Comparison of ENCODE assay signal across 21 cellular contexts in the genomic region with DNA sequence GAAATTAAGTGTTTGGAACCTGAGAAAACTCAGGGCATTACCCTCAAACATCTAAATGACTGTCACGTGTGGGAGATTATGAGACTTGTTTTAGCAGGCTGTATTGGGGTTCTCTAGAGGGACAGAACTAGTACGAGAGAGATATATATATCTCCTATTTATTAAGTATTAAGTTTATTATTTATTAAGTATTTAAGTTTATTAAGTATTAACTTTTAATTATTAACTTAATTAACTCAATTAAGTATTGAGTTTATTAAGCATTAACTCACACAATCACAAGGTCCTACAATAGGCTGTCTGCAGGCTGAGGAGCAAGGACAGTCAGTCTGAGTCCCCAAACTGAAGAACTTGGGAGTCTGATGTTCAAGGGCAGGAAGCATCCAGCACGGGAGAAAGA.
A peak's percentile ranks its signal among the peaks of the same experiment; 100 is the strongest.
DNase-seq lines count a peak whose midpoint lies in the region; ATAC-seq, FAIRE-seq and TF ChIP-seq lines count a peak whose summit lies in the region.
"Had no signal": no experiment of that assay in that cellular context is flagged by ENCODE, and none has a peak within 500 bp of the region (broad histone marks: within the 10 kb centered on the region; RNA-seq: fewer than 3 reads in every experiment).

No MANE protein-coding gene starts in this region.

- H3K4me1 ChIP-seq in Panc1 (ENCODE audit: control insufficient read depth, insufficient read depth, low read length) = no peaks in the 10 kb centered on the region
- no peaks in the 10 kb centered on the region for H3K4me1 ChIP-seq in K562 (replicated peaks in 1 of 2; ENCODE audit: control insufficient read depth in 2 of 2, insufficient read depth in 2 of 2, low read length in 2 of 2)
- no peaks in the 10 kb centered on the region for H3K4me1 ChIP-seq in H9 (ENCODE audit: insufficient read depth, low read length)
- H3K4me1 ChIP-seq: BE2C, BLaER1, Caco-2 had no signal

- H3K23ac ChIP-seq in H9 (ENCODE audit: insufficient read length, low read depth, low read length) = no peak overlapping the region

- H3K27me3 ChIP-seq in Panc1 (ENCODE audit: control insufficient read depth, insufficient read depth, low read length) (no peaks in the 10 kb centered on the region; the same call in 1 of the 2 replicates), K562 (ENCODE audit: control insufficient read depth in 2 of 2, insufficient read depth in 2 of 2, low read length in 2 of 2) (no peaks in the 10 kb centered on the region; a peak in 1 of 5 replicates), H9 (ENCODE audit: insufficient read depth, low read length) (no peaks in the 10 kb centered on the region)
- H3K27me3 ChIP-seq: BE2C, BLaER1 had no signal

- FAIRE-seq in A204.1 (lab: Jason Lieb, UNC) (peak; percentile 55), K562 (lab: Jason Lieb, UNC) (no peak)
- FAIRE-seq: GM12878, GM12892, GM18507 had no signal

- no peaks in the 10 kb centered on the region for H3K23me2 ChIP-seq in H9 (ENCODE audit: insufficient read length, low read depth, low read length, poor library complexity, severe bottlenecking)

- peaks cover 7 to 8% (median 7%) of the 10 kb centered on the region in 3 experiments for H3K36me3 Mint-ChIP-seq in H9 (ENCODE audit: insufficient read depth in 1 of 3, low read depth in 3 of 3)
- H3K36me3 Mint-ChIP-seq: CD4-positive, alpha-beta memory T cell; CD4-positive, CD25-positive, alpha-beta regulatory T cell had no signal

- H2BK15ac ChIP-seq in H9 (ENCODE audit: low read depth, low read length) = no peak overlapping the region

- H3K4me3 ChIP-seq in Panc1 (ENCODE audit: low read depth in 2 of 2, low read length in 2 of 2) (no peak overlapping the region), K562 (no peak overlapping the region)
- H3K4me3 ChIP-seq: BLaER1, GM12878 had no signal

- H3K4me2 ChIP-seq in K562 (ENCODE audit: insufficient read depth, low read length) (no peak overlapping the region), H9 (ENCODE audit: insufficient read depth, insufficient read length, low read length) (no peak overlapping the region)
- H3K4me2 ChIP-seq: BLaER1 had no signal

- no peak overlapping the region for H4K8ac ChIP-seq in H9 (replicated peaks; ENCODE audit: insufficient read length, low read depth, low read length)

- no peak overlapping the region for H3K18ac ChIP-seq in H9 (ENCODE audit: insufficient read length, low read depth, low read length)

- no peak for TF ChIP-seq RAD21 in K562 (CRISPR knock-in tag; conservative IDR thresholded peaks at IDR 0.05 in 1 of 2, IDR thresholded peaks at IDR 0.05 in 1 of 2)

- ATAC-seq in Panc1 (0 out of 2 replicates have a peak, but pooled peaks have one; percentile 9), K562 (no peak)
- ATAC-seq: GM12878 had no signal

- H2BK20ac ChIP-seq in H9 (ENCODE audit: low read depth, low read length, poor library complexity, severe bottlenecking) = no peak overlapping the region

- TF ChIP-seq POLR2A in K562 (conservative IDR thresholded peaks at IDR 0.05) = no peak

- TF ChIP-seq EP300 in K562 (IDR thresholded peaks at IDR 0.05; ENCODE audit: low read length) = no peak

- H3K36me3 ChIP-seq in Panc1 (ENCODE audit: control insufficient read depth, insufficient read depth, low read length) (no peaks in the 10 kb centered on the region), K562 (ENCODE audit: control insufficient read depth, insufficient read depth, low read length) (no peaks in the 10 kb centered on the region)
- H3K36me3 ChIP-seq: BE2C had no signal

- H3K9me1 ChIP-seq in K562 (ENCODE audit: control insufficient read depth, insufficient read depth, low read length) = no peaks in the 10 kb centered on the region

- H3K9ac ChIP-seq in K562 (ENCODE audit: insufficient read depth in 1 of 2, low read depth in 2 of 2, low read length in 2 of 2) = no peak overlapping the region
- no peak overlapping the region for H3K9ac ChIP-seq in H9 (ENCODE audit: extremely low read depth, insufficient read length, low read length)
- H3K9ac ChIP-seq: BLaER1 had no signal

- no peak overlapping the region for H2BK5ac ChIP-seq in H9 (ENCODE audit: insufficient read length, low read length)

- 8% methylated on average over 3 of the region's 3 CpGs for WGBS in K562 (ENCODE audit: insufficient coverage, low coverage, missing lambda C conversion rate)
- no CpG with 5 or more reads among the region's 3 CpGs for WGBS in H9 (ENCODE audit: extremely low coverage, insufficient read length, low lambda C conversion rate)

- no peak overlapping the region for H2BK120ac ChIP-seq in H9 (ENCODE audit: low read depth, low read length, poor library complexity, severe bottlenecking)

- no peak overlapping the region for H3K4me3 Mint-ChIP-seq in H9
- H3K4me3 Mint-ChIP-seq: CD14-positive monocyte; CD4-positive, alpha-beta memory T cell; CD4-positive, CD25-positive, alpha-beta regulatory T cell; CD8-positive, alpha-beta memory T cell had no signal

- CTCF ChIA-PET in Panc1 (lab: Charles Lee) = no interaction called here
- CTCF ChIA-PET in K562 (lab: Yijun Ruan, JAX; ENCODE audit: low intra/inter-chr PET ratio) = no interaction called here

- H3K9me3 Mint-ChIP-seq in H9 = peaks cover 9 to 12% of the 10 kb centered on the region in 2 experiments; a peak in 4 of 5 replicates

- no peak overlapping the region for H3K27ac Mint-ChIP-seq in H9
- H3K27ac Mint-ChIP-seq: CD14-positive monocyte; CD4-positive, CD25-positive, alpha-beta regulatory T cell had no signal

- H2AFZ ChIP-seq in K562 (ENCODE audit: low read depth, low read length) = no peak overlapping the region
- H2AFZ ChIP-seq in H9 (ENCODE audit: low read length) = no peak overlapping the region

- H2AK5ac ChIP-seq in H9 (ENCODE audit: insufficient read length, low read length) = no peak overlapping the region

- DNase-seq in Panc1 (ENCODE audit: low read depth, low spot score) (no peak), K562 (ENCODE audit: extremely low read depth in 1 of 4, low spot score in 3 of 4) (no peak), H9 (no peak)
- DNase-seq in activated CD4-positive, alpha-beta T cell treated with anti-CD3 and anti-CD28 coated beads, Interleukin-2, amount 50 U/mL, for 48 hours = no peak
- DNase-seq: ACHN; BE2C; C1 segment of cervical spinal cord; Caco-2; Calu3; CD4-positive, alpha-beta memory T cell; CD4-positive, CD25-positive, alpha-beta regulatory T cell; CD8-positive, alpha-beta memory T cell; DMS79 treated with DMSO at 0.1 percent for 48 hours; GDM1 had no signal

- H3K56ac ChIP-seq in H9 (ENCODE audit: insufficient read length, low read depth, low read length) = no peak overlapping the region

- no peak overlapping the region for H4K91ac ChIP-seq in H9 (ENCODE audit: insufficient read length, low read depth, low read length)

- peaks cover 4 to 7% of the 10 kb centered on the region in 2 experiments; a peak in 2 of 4 replicates for H3K4me1 Mint-ChIP-seq in H9
- H3K4me1 Mint-ChIP-seq: CD4-positive, alpha-beta memory T cell; CD8-positive, alpha-beta memory T cell had no signal

- no peak for TF ChIP-seq CTCF in Panc1 (IDR thresholded peaks at IDR 0.05)
- TF ChIP-seq CTCF in K562 (IDR thresholded peaks at IDR 0.05 in 2 of 3, conservative IDR thresholded peaks at IDR 0.05 in 1 of 3; ENCODE audit: insufficient read depth in 2 of 3, low read depth in 1 of 3, low read length in 3 of 3) = no peak
- no peak for TF ChIP-seq CTCF in H9 (conservative IDR thresholded peaks at IDR 0.05)

- no peaks in the 10 kb centered on the region for H3K9me3 ChIP-seq in Panc1 (ENCODE audit: control insufficient read depth, insufficient read depth, low read depth, low read length)
- no peaks in the 10 kb centered on the region for H3K9me3 ChIP-seq in K562 (replicated peaks; ENCODE audit: control insufficient read depth, insufficient read depth, low read depth, low read length)
- H3K9me3 ChIP-seq in H9 (ENCODE audit: control insufficient read depth, low read depth, low read length) = no peaks in the 10 kb centered on the region
- H3K9me3 ChIP-seq: BE2C had no signal

- POLR2A ChIA-PET in Panc1 (lab: Charles Lee) = no interaction called here
- POLR2A ChIA-PET in K562 (lab: Yijun Ruan, JAX) = no interaction called here

- no peak overlapping the region for H2BK12ac ChIP-seq in H9 (ENCODE audit: insufficient read length, low read depth, low read length)

- in situ Hi-C loops in Panc1 (cut with HindIII; ENCODE audit: low pct_unique_long_range_greater_than_20kb, low sequenced_read_pairs) = no loop called here
- in situ Hi-C loops in K562 (cut with MboI) = no loop called here

- intact Hi-C loops in Panc1 (cut with micrococcal nuclease; ENCODE audit: unreplicated experiment) = no loop called here
- intact Hi-C loops in K562 (cut with micrococcal nuclease) = no loop called here

- no peak overlapping the region for H3K4ac ChIP-seq in H9 (ENCODE audit: low read depth, low read length)

- no peaks in the 10 kb centered on the region; the same call in 1 of the 2 replicates for H3K27me3 Mint-ChIP-seq in H9 (ENCODE audit: low read depth)

- no peaks in the 10 kb centered on the region for H3K79me1 ChIP-seq in H9 (ENCODE audit: insufficient read depth, low read depth, low read length, poor library complexity, severe bottlenecking)

- H4K5ac ChIP-seq in H9 (ENCODE audit: insufficient read length, low read depth, low read length) = no peak overlapping the region

- no TSS peak for BruUV-seq in Panc1 (replicated peaks; lab: Mats Ljungman, UMichigan)
- BruUV-seq in K562 (replicated peaks; lab: Mats Ljungman, UMichigan) = no TSS peak

- H4K20me1 ChIP-seq in K562 (replicated peaks; ENCODE audit: control insufficient read depth, insufficient read depth, low read length) = no peaks in the 10 kb centered on the region
- H4K20me1 ChIP-seq in H9 (ENCODE audit: control insufficient read depth, insufficient read depth, insufficient read length) = no peaks in the 10 kb centered on the region
- H4K20me1 ChIP-seq: BLaER1 had no signal

- no peak overlapping the region for H3K27ac ChIP-seq in Panc1 (ENCODE audit: low read length)
- no peak overlapping the region for H3K27ac ChIP-seq in K562 (ENCODE audit: extremely low read depth, low read depth, low read length)
- no peak overlapping the region for H3K27ac ChIP-seq in H9 (ENCODE audit: insufficient read length, low read depth, low read length)
- H3K27ac ChIP-seq: 22Rv1, BLaER1 had no signal

- no peak overlapping the region for H3T11ph ChIP-seq in H9 (ENCODE audit: low read length)

- H3K14ac ChIP-seq in H9 (ENCODE audit: insufficient read depth, low read length) = no peak overlapping the region

- no peaks in the 10 kb centered on the region for H3K79me2 ChIP-seq in K562 (ENCODE audit: control insufficient read depth, insufficient read depth, low read length)
- H3K79me2 ChIP-seq in H9 (ENCODE audit: insufficient read depth, low read length) = no peaks in the 10 kb centered on the region

TF ChIP-seq in K562, 482 proteins besides CTCF, POLR2A, EP300 and RAD21 (continues in another document):
- peak; percentile 90 for TF ChIP-seq DACH1 (IDR thresholded peaks at IDR 0.05; ENCODE audit: partially characterized antibody)
